ENCODE assay signal across 16 cellular contexts in the genomic region with DNA sequence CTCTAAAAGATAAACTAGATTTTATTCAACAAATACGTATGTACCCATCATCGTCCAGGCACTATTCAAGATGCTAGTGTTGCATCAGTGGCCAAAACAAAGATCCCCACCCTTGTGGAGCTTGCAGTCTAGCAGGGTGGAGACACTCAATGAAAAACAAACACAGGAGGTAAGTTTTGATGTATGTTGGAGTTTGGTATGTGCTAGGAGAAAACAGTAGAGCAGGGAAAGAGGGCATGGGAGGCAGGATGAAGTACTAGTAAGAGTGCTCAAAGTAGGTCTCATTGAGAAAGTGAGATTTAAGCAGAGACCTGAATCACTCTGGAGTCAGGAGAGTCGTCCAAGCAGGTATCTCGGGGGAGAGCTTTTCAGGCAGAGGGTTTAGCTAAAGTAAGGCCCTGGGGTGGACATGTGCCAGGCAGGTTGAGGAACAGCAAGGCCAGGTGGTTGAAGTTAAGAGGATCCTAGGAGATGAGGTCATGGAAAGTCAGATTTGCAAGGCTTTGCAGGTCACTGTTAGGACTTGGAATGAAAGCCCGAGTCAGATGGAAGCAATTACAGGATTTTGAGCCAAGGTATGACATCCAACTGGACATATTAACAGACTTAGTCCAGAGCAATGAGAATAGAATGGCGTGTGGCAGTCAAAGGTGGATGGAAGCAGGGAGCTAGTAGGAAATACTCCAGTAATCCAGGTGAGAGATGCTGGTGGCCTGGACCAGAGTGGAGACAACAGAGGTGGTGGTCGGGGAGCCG.
"Had no signal": no experiment of that assay in that cellular context is flagged by ENCODE, and none has a peak within 500 bp of the region (broad histone marks: within the 10 kb centered on the region; RNA-seq: fewer than 3 reads in every experiment).

No MANE protein-coding gene starts in this region.

- H3K4me3 Mint-ChIP-seq: activated CD4-positive, alpha-beta T cell treated with anti-CD3 and anti-CD28 coated beads, Interleukin-2, amount 10 ng/mL, durations not matched to agents 7 days and 5 days; activated T-helper 1 cell treated with anti-CD3 and anti-CD28 coated beads, Interleukin-12 subunit alpha, Interleukin-12 subunit beta, Interleukin-2, Interleukin-4 antibody, amounts not matched to agents 30 ng/mL and 10 ng/mL and 1 ng/mL, durations not matched to agents 14 hours and 24 hours and 36 hours; effector memory CD8-positive, alpha-beta T cell; stimulated activated naive B cell treated with anti-CD40 and anti-IgM and Interleukin-4, amounts not matched to agents 10 μg/mL and 1 μg/mL and 100 μg/mL, for 72 hours; T-helper 17 cell had no signal

- H3K27ac Mint-ChIP-seq: activated CD4-positive, alpha-beta T cell treated with anti-CD3 and anti-CD28 coated beads, Interleukin-2, amount 10 ng/mL, durations not matched to agents 7 days and 5 days; activated T-helper 1 cell treated with anti-CD3 and anti-CD28 coated beads, Interleukin-12 subunit alpha, Interleukin-12 subunit beta, Interleukin-2, Interleukin-4 antibody, amounts not matched to agents 30 ng/mL and 10 ng/mL and 1 ng/mL, durations not matched to agents 14 hours and 24 hours and 36 hours; effector memory CD8-positive, alpha-beta T cell; stimulated activated naive B cell treated with anti-CD40 and anti-IgM and Interleukin-4, amounts not matched to agents 10 μg/mL and 1 μg/mL and 100 μg/mL, for 72 hours; T-helper 17 cell had no signal

- H3K27me3 ChIP-seq: gastrocnemius medialis, heart left ventricle, pancreas had no signal

- FAIRE-seq: bronchial epithelial cell, pancreas had no signal

- ATAC-seq: effector memory CD8-positive, alpha-beta T cell; mucosa of descending colon; naive thymus-derived CD4-positive, alpha-beta T cell; pancreas; stimulated activated naive B cell treated with anti-CD40 and anti-IgM and Interleukin-4, amounts not matched to agents 10 μg/mL and 1 μg/mL and 100 μg/mL, for 72 hours; T-helper 17 cell had no signal

- H3K27me3 Mint-ChIP-seq: activated CD4-positive, alpha-beta T cell treated with anti-CD3 and anti-CD28 coated beads, Interleukin-2, amount 10 ng/mL, durations not matched to agents 7 days and 5 days; effector memory CD8-positive, alpha-beta T cell; naive thymus-derived CD4-positive, alpha-beta T cell; stimulated activated naive B cell treated with anti-CD40 and anti-IgM and Interleukin-4, amounts not matched to agents 10 μg/mL and 1 μg/mL and 100 μg/mL, for 72 hours; T-helper 17 cell had no signal

- DNase-seq: activated CD4-positive, alpha-beta T cell treated with anti-CD3 and anti-CD28 coated beads, Interleukin-2, amount 10 ng/mL, durations not matched to agents 7 days and 5 days; activated CD4-positive, CD25-positive, alpha-beta regulatory T cell; activated naive CD4-positive, alpha-beta T cell; anterior cingulate cortex; dermis blood vessel endothelial cell; effector memory CD8-positive, alpha-beta T cell; gastrocnemius medialis; mucosa of descending colon; naive thymus-derived CD4-positive, alpha-beta T cell; pancreas; stimulated activated CD4-positive, alpha-beta T cell treated with anti-CD3 and anti-CD28 coated beads, Interleukin-2, amount 100 ng/mL, for 48 hours; stimulated activated naive B cell treated with anti-CD40 and anti-IgM and Interleukin-4, amounts not matched to agents 10 μg/mL and 1 μg/mL and 100 μg/mL, for 72 hours; T-helper 17 cell had no signal

- H3K9me3 ChIP-seq: gastrocnemius medialis, heart left ventricle, mucosa of descending colon, pancreas had no signal

- H3K36me3 ChIP-seq: gastrocnemius medialis, pancreas had no signal

- H3K9me3 Mint-ChIP-seq: activated CD4-positive, alpha-beta T cell treated with anti-CD3 and anti-CD28 coated beads, Interleukin-2, amount 10 ng/mL, durations not matched to agents 7 days and 5 days; activated T-helper 1 cell treated with anti-CD3 and anti-CD28 coated beads, Interleukin-12 subunit alpha, Interleukin-12 subunit beta, Interleukin-2, Interleukin-4 antibody, amounts not matched to agents 30 ng/mL and 10 ng/mL and 1 ng/mL, durations not matched to agents 14 hours and 24 hours and 36 hours; effector memory CD8-positive, alpha-beta T cell; naive thymus-derived CD4-positive, alpha-beta T cell; stimulated activated naive B cell treated with anti-CD40 and anti-IgM and Interleukin-4, amounts not matched to agents 10 μg/mL and 1 μg/mL and 100 μg/mL, for 72 hours had no signal

- H3K4me3 ChIP-seq: gastrocnemius medialis, heart left ventricle, mucosa of descending colon, pancreas had no signal
